Comparison of ENCODE assay signal across 18 cellular contexts in the genomic region with DNA sequence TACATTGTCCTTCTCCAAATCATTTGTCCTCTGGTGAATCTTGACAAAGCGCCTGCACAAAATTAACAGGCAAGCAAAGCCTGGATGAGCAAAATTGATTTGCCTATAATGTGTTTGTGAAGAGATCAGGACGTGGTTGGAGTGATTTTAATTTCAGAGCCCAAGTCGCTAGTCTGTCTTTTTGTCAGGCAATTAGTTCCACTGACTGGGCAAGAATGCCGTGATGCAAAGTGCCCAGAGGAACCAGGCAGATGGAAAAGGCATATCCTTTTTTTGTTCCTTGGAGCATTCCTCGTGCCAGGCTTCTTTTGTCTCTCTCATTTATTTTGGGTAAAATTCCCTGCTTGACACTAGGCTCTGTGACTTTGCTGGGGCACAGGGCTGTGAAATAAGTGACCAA.
"Had no signal": no experiment of that assay in that cellular context is flagged by ENCODE, and none has a peak within 500 bp of the region (broad histone marks: within the 10 kb centered on the region; RNA-seq: fewer than 3 reads in every experiment).

No MANE protein-coding gene starts in this region.

- H3K4me3 ChIP-seq: ascending aorta, cardiac muscle cell, colonic mucosa, mucosa of descending colon, testis had no signal

- H3K36me3 ChIP-seq: ascending aorta, cardiac muscle cell, colonic mucosa had no signal

- H3K4me1 ChIP-seq: ascending aorta, colonic mucosa, testis had no signal

- H3K9me3 ChIP-seq: colonic mucosa, mucosa of descending colon, testis had no signal

- DNase-seq: activated CD4-positive, alpha-beta memory T cell treated with anti-CD3 and anti-CD28 coated beads, Interleukin-2, amount 10 ng/mL, durations not matched to agents 7 days and 5 days; activated CD8-positive, alpha-beta memory T cell treated with anti-CD3 and anti-CD28 coated beads, Interleukin-2, amount 50 U/mL, for 4 hours; activated naive CD8-positive, alpha-beta T cell treated with anti-CD3 and anti-CD28 coated beads, Interleukin-2, amount 50 U/mL, for 24 hours; activated T-cell treated with anti-CD3 and anti-CD28 coated beads, Interleukin-2, amount 50 U/mL, for 72 hours; colonic mucosa; effector memory CD4-positive, alpha-beta T cell; erythroblast; left colon; mucosa of descending colon; natural killer cell; stimulated activated CD4-positive, alpha-beta T cell treated with anti-CD3 and anti-CD28 coated beads, Interleukin-4, amount 100 ng/mL, for 24 hours; stimulated activated naive CD8-positive, alpha-beta T cell treated with anti-CD3 and anti-CD28 coated beads, Interleukin-15, amount 100 ng/mL, for 72 hours; T-cell; T1000; testis had no signal

- H3K27me3 ChIP-seq: ascending aorta, cardiac muscle cell, colonic mucosa, testis had no signal

- H3K27ac ChIP-seq: ascending aorta, cardiac muscle cell, colonic mucosa, testis, VCaP had no signal
